ENCODE assay signal across 11 cellular contexts in the genomic region with DNA sequence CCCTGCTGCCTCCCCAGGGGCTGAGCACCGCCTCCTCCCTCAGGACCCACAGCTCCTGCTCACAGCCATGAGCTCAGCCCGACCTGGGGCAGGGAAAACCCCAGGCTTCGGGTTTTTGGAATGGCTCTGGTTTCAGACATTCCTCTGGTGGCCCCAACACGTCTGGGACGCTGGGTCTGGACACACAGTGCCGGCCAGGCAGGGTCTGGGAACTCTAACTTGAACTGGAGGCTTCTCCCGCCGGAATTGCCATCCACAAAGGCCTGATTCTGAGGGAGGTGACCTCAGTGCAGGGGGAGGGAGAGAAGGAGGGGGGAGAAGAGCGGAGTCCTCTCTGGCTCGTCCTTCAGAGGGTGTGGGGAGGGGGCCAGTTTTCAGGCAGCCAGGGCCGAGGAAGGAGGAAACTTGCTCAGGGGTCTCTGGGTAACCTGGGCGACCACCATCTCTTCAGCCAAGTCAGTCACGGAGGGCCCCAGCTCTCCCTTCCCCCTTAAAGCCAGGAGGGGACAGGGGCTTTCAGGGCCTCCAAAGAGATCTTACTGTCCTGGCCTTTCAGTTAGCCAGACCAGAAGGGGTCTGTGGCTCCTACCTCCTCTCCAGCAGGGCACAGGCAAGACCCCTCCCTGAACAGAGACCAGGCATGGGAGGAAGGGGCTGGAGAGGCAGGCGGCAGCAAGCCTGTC. TPM values are rescaled to one million over a fixed set of nuclear protein-coding genes. Genes with fewer than 3 reads are reported as not detected.
A peak's percentile ranks its signal among the peaks of the same experiment; 100 is the strongest.
DNase-seq lines count a peak whose midpoint lies in the region; ATAC-seq and TF ChIP-seq lines count a peak whose summit lies in the region.
"Had no signal": no experiment of that assay in that cellular context is flagged by ENCODE, and none has a peak within 500 bp of the region (broad histone marks: within the 10 kb centered on the region; RNA-seq: fewer than 3 reads in every experiment).

No MANE protein-coding gene starts in this region.

- H3K9ac ChIP-seq in GM23248 = no peak overlapping the region

- H3K27ac Mint-ChIP-seq in CD4-positive, alpha-beta memory T cell = no peak overlapping the region
- no peak overlapping the region for H3K27ac Mint-ChIP-seq in T-cell
- H3K27ac Mint-ChIP-seq in stimulated activated memory B cell treated with anti-CD40 and anti-IgM and Interleukin-4, amounts not matched to agents 10 μg/mL and 1 μg/mL and 100 μg/mL, for 72 hours = no peak overlapping the region

- peaks cover 0 to 4% (median 1%) of the 10 kb centered on the region in 4 donors for H3K4me1 Mint-ChIP-seq in CD4-positive, alpha-beta memory T cell
- peaks cover 4 to 11% (median 6%) of the 10 kb centered on the region in 3 donors for H3K4me1 Mint-ChIP-seq in T-cell
- peaks cover 26% of the 10 kb centered on the region for H3K4me1 Mint-ChIP-seq in stimulated activated memory B cell treated with anti-CD40 and anti-IgM and Interleukin-4, amounts not matched to agents 10 μg/mL and 1 μg/mL and 100 μg/mL, for 72 hours

- H3K27me3 Mint-ChIP-seq in CD4-positive, alpha-beta memory T cell = no peaks in the 10 kb centered on the region
- no peaks in the 10 kb centered on the region for H3K27me3 Mint-ChIP-seq in T-cell
- no peaks in the 10 kb centered on the region for H3K27me3 Mint-ChIP-seq in stimulated activated memory B cell treated with anti-CD40 and anti-IgM and Interleukin-4, amounts not matched to agents 10 μg/mL and 1 μg/mL and 100 μg/mL, for 72 hours

- H3F3A ChIP-seq in GM23248 (ENCODE audit: insufficient read depth) = no peaks in the 10 kb centered on the region

- H3K36me3 Mint-ChIP-seq in CD4-positive, alpha-beta memory T cell = peaks cover 5 to 6% of the 10 kb centered on the region in 2 donors
- peaks cover 9% of the 10 kb centered on the region for H3K36me3 Mint-ChIP-seq in T-cell
- H3K36me3 Mint-ChIP-seq in stimulated activated memory B cell treated with anti-CD40 and anti-IgM and Interleukin-4, amounts not matched to agents 10 μg/mL and 1 μg/mL and 100 μg/mL, for 72 hours = peaks cover 8% of the 10 kb centered on the region

- POLR2A ChIA-PET in CD4-positive, alpha-beta memory T cell (lab: Charles Lee; ENCODE audit: partially characterized antibody) = no interaction called here
- POLR2A ChIA-PET in T-cell (lab: Charles Lee) = no interaction called here

- H3K4me2 ChIP-seq in GM23248 (ENCODE audit: unreplicated experiment) = no peak overlapping the region

- no peak overlapping the region for H3K4me3 ChIP-seq in GM23248
- H3K4me3 ChIP-seq in coronary artery = peak overlapping the region; percentile 56
- H3K4me3 ChIP-seq in CD4-positive, alpha-beta memory T cell (ENCODE audit: low read length in 2 of 2) = no peak overlapping the region

- H3K27ac ChIP-seq in GM23248 (no peak overlapping the region), coronary artery (peak overlapping the region; percentile 66 to 91)
- no peak overlapping the region for H3K27ac ChIP-seq in CD4-positive, alpha-beta memory T cell (ENCODE audit: low read depth, low read length)

- H3K4me3 Mint-ChIP-seq in CD4-positive, alpha-beta memory T cell = no peak overlapping the region
- no peak overlapping the region for H3K4me3 Mint-ChIP-seq in T-cell
- H3K4me3 Mint-ChIP-seq in stimulated activated memory B cell treated with anti-CD40 and anti-IgM and Interleukin-4, amounts not matched to agents 10 μg/mL and 1 μg/mL and 100 μg/mL, for 72 hours = no peak overlapping the region

- in situ Hi-C loops in GM23248 (cut with MboI) = no loop called here

- 42 to 54% methylated on average over 10 to 14 of the region's 14 CpGs for WGBS in GM23248 (ENCODE audit: low coverage in 1 of 2, low lambda C conversion rate in 2 of 2, missing lambda C conversion rate in 2 of 2), 2 experiments

- no peaks in the 10 kb centered on the region for H3K27me3 ChIP-seq in GM23248 (replicated peaks; ENCODE audit: insufficient read depth)
- no peaks in the 10 kb centered on the region for H3K27me3 ChIP-seq in CD4-positive, alpha-beta memory T cell (ENCODE audit: insufficient read depth, low read length)
- H3K27me3 ChIP-seq: BE2C had no signal

- H4K20me1 ChIP-seq in GM23248 (ENCODE audit: insufficient read depth) = peaks cover 10% of the 10 kb centered on the region; the same call in 1 of the 2 replicates

- peaks cover 4% of the 10 kb centered on the region; the same call in 1 of the 2 replicates for H3K36me3 ChIP-seq in GM23248 (ENCODE audit: low read depth)
- no peaks in the 10 kb centered on the region for H3K36me3 ChIP-seq in CD4-positive, alpha-beta memory T cell (ENCODE audit: insufficient read depth, low read length)

- ATAC-seq in left lobe of liver (peak; percentile 49), T-cell (replicated peaks in 1 of 4) (no peak)
- no peak for ATAC-seq in stimulated activated memory B cell treated with anti-CD40 and anti-IgM and Interleukin-4, amounts not matched to agents 10 μg/mL and 1 μg/mL and 100 μg/mL, for 72 hours

- H3K4me1 ChIP-seq in GM23248 (ENCODE audit: insufficient read depth) = no peaks in the 10 kb centered on the region
- no peaks in the 10 kb centered on the region for H3K4me1 ChIP-seq in CD4-positive, alpha-beta memory T cell (ENCODE audit: insufficient read depth, low read length)
- H3K4me1 ChIP-seq: BE2C had no signal

- no peaks in the 10 kb centered on the region for H3K9me3 Mint-ChIP-seq in CD4-positive, alpha-beta memory T cell
- no peaks in the 10 kb centered on the region for H3K9me3 Mint-ChIP-seq in T-cell
- H3K9me3 Mint-ChIP-seq in stimulated activated memory B cell treated with anti-CD40 and anti-IgM and Interleukin-4, amounts not matched to agents 10 μg/mL and 1 μg/mL and 100 μg/mL, for 72 hours = no peaks in the 10 kb centered on the region

- no peaks in the 10 kb centered on the region for H3K9me3 ChIP-seq in GM23248 (ENCODE audit: low read depth)
- H3K9me3 ChIP-seq in CD4-positive, alpha-beta memory T cell (ENCODE audit: control insufficient read depth in 1 of 2, low read length in 2 of 2) = no peaks in the 10 kb centered on the region
- H3K9me3 ChIP-seq: BE2C had no signal

- intact Hi-C loops in CD4-positive, alpha-beta memory T cell (cut with micrococcal nuclease) = no loop called here

- CTCF ChIA-PET in CD4-positive, alpha-beta memory T cell (lab: Charles Lee; ENCODE audit: partially characterized antibody) = interaction anchor here (1.3 kb wide), 1 partner anchor 31 kb away, joined by 4 read pairs; no protein-coding TSS in a partner anchor
- CTCF ChIA-PET in T-cell (lab: Charles Lee) = no interaction called here

- DNase-seq in GM23248 (peak; percentile 21), coronary artery (ENCODE audit: low spot score) (no peak), left lobe of liver (ENCODE audit: low spot score) (no peak), retina (peak; percentile 76), T-cell (no peak)
- DNase-seq in CD4-positive, alpha-beta memory T cell = no peak
- no peak for DNase-seq in activated T-cell treated with anti-CD3 and anti-CD28 coated beads, Interleukin-2, amount 50 U/mL, for 48 hours
- DNase-seq: amniotic stem cell; BE2C; stimulated activated CD4-positive, alpha-beta T cell treated with anti-CD3 and anti-CD28 coated beads, Interleukin-1b, Interleukin-23, amount 100 ng/mL, for 48 hours had no signal

- H3K9me2 ChIP-seq in GM23248 (ENCODE audit: insufficient read depth) = no peaks in the 10 kb centered on the region

- peaks cover 4% of the 10 kb centered on the region for H3K79me2 ChIP-seq in GM23248 (ENCODE audit: insufficient read depth)

- no peak for TF ChIP-seq CTCF in coronary artery (IDR thresholded peaks at IDR 0.05)

- H2AFZ ChIP-seq in GM23248 = no peak overlapping the region

RNA-seq across cellular contexts. Expression of gene NCKAP5L, which starts 19.4 kb away (rescaled TPM):
- 28.4 and 28.8 TPM in 2 replicates for total RNA-seq in GM23248 (2014; rRNA removed; shearing (Covaris generic))
- polyA plus RNA-seq in GM23248 (2016; fragmentation: Nextera tagmentation; extraction: Ambion mirVana) = 13.5 and 14.1 TPM in 2 replicates
- total RNA-seq in left lobe of liver = 11.3 TPM
- 10 to 100 TPM; 10.4 to 11.2 TPM for total RNA-seq in CD4-positive, alpha-beta memory T cell
- polyA plus RNA-seq in CD4-positive, alpha-beta memory T cell = 1 to 10 TPM in 1 of 2 donors, under 1 TPM in 1; 0.20 to 3.5 TPM
- 10 to 100 TPM; 11.1 to 12.9 (median 12.6) TPM for total RNA-seq in T-cell

RNA-seq across cellular contexts. Expression of gene BCDIN3D, which starts 34.1 kb away (rescaled TPM):
- total RNA-seq in GM23248 (2014; rRNA removed; shearing (Covaris generic)) = 3.3 and 4.2 TPM in 2 replicates
- polyA plus RNA-seq in GM23248 (2016; fragmentation: Nextera tagmentation; extraction: Ambion mirVana) = 3.7 TPM in 2 replicates
- 3.2 TPM for total RNA-seq in left lobe of liver
- total RNA-seq in CD4-positive, alpha-beta memory T cell = 10 to 100 TPM; 16.0 to 17.5 TPM
- 1 to 10 TPM; 5.3 to 7.7 TPM for polyA plus RNA-seq in CD4-positive, alpha-beta memory T cell
- total RNA-seq in T-cell = 10 to 100 TPM in 3 of 5 donors, 1 to 10 TPM in 2; 4.7 to 12.8 (median 12.3) TPM

Comparison
In these comparisons a context has a peak if more than half of its experiments do, and no peak if none do; other contexts are left out.
1. DNase-seq: peak in GM23248 (single experiment) and retina (single experiment); none in coronary artery (single experiment), left lobe of liver (single experiment), CD4-positive, alpha-beta memory T cell (0 of 5), activated T-cell treated with anti-CD3 and anti-CD28 coated beads, Interleukin-2, amount 50 U/mL, for 48 hours (0 of 2) and T-cell (0 of 34).
2. H3K27ac ChIP-seq: peak in coronary artery (2 of 2); none in GM23248 (single experiment) and CD4-positive, alpha-beta memory T cell (single experiment).